In genomic region chr1:32180186-32181060, GRCh38 we compare ENCODE assay signal across 8 cellular contexts. TPM values are rescaled to one million over a fixed set of nuclear protein-coding genes. Genes with fewer than 3 reads are reported as not detected.
DNase-seq lines count a peak whose midpoint lies in the region; ATAC-seq and TF ChIP-seq lines count a peak whose summit lies in the region.

No MANE protein-coding gene starts in this region.

- peak overlapping the region; percentile 96 for H3K27ac Mint-ChIP-seq in activated CD4-positive, alpha-beta T cell treated with anti-CD3 and anti-CD28 coated beads for 36 hours
- H3K27ac Mint-ChIP-seq in neural progenitor cell = peak overlapping the region; percentile 98

- TF ChIP-seq CTCF in foreskin keratinocyte (conservative IDR thresholded peaks at IDR 0.05) (no peak), neural progenitor cell (IDR thresholded peaks at IDR 0.05) (no peak)

- H2AFZ ChIP-seq in neural progenitor cell (replicated peaks) = peak overlapping the region; percentile 22

- POLR2A ChIA-PET in activated CD4-positive, alpha-beta T cell treated with anti-CD3 and anti-CD28 coated beads for 36 hours (lab: Charles Lee) = interaction anchor here (0.5 to 2.2 kb wide), 7 partner anchors 20 to 205 kb away, joined by 3 to 7 read pairs (median 3); partner anchors contain the start of genes CCDC28B, KPNA6, MARCKSL1 and TMEM39B

- no peaks in the 10 kb centered on the region for H3K27me3 Mint-ChIP-seq in activated CD4-positive, alpha-beta T cell treated with anti-CD3 and anti-CD28 coated beads for 36 hours
- peaks cover 2% of the 10 kb centered on the region for H3K27me3 Mint-ChIP-seq in neural progenitor cell (ENCODE audit: insufficient read depth, low read depth)

- H3K4me3 ChIP-seq in neural progenitor cell = peak overlapping the region; percentile 70

- DNase-seq in activated CD4-positive, alpha-beta T cell treated with anti-CD3 and anti-CD28 coated beads for 36 hours = peak; percentile 64
- no peak for DNase-seq in activated CD4-positive, alpha-beta T cell treated with anti-CD3 and anti-CD28 coated beads for 1 hour
- DNase-seq in NCI-H2171 treated with DMSO at 0.1 percent for 48 hours (lab: John Stamatoyannopoulos, UW) = peak; percentile 62
- DNase-seq in activated effector memory CD4-positive, alpha-beta T cell treated with anti-CD3 and anti-CD28 coated beads, Interleukin-2, amount 50 U/mL, for 16 hours = peak; percentile 77
- DNase-seq in foreskin keratinocyte = peak in 1 of 2 donors; percentile 13
- peak; percentile 63 for DNase-seq in neural progenitor cell (ENCODE audit: low spot score)
- no peak for DNase-seq in mucosa of gallbladder (ENCODE audit: low spot score)
- no peak for DNase-seq in NCI-H128 (lab: John Stamatoyannopoulos, UW; ENCODE audit: unreplicated experiment)

- peak overlapping the region; percentile 86 for H3K4me3 Mint-ChIP-seq in activated CD4-positive, alpha-beta T cell treated with anti-CD3 and anti-CD28 coated beads for 36 hours
- peak overlapping the region; percentile 95 for H3K4me3 Mint-ChIP-seq in neural progenitor cell

- H4K20me1 ChIP-seq in neural progenitor cell (ENCODE audit: low read depth) = peaks cover 36% of the 10 kb centered on the region

- peaks cover 54% of the 10 kb centered on the region for H3K79me2 ChIP-seq in neural progenitor cell (ENCODE audit: low read depth)

- CTCF ChIA-PET in activated CD4-positive, alpha-beta T cell treated with anti-CD3 and anti-CD28 coated beads for 36 hours (lab: Charles Lee) = interaction anchor here (0.5 to 2.1 kb wide), 10 partner anchors 13 to 638 kb away, joined by 3 to 16 read pairs (median 3); partner anchors contain the start of genes KPNA6 and MARCKSL1

- no peaks in the 10 kb centered on the region for H3K27me3 ChIP-seq in foreskin keratinocyte
- H3K27me3 ChIP-seq in neural progenitor cell = no peaks in the 10 kb centered on the region

- H3K27ac ChIP-seq in foreskin keratinocyte (peak overlapping the region; percentile 72), neural progenitor cell (peak overlapping the region; percentile 76)

- no peaks in the 10 kb centered on the region for H3K9me3 ChIP-seq in neural progenitor cell (ENCODE audit: low read depth)

- no peaks in the 10 kb centered on the region for H3K36me3 ChIP-seq in neural progenitor cell

- peaks cover 44% of the 10 kb centered on the region for H3K36me3 Mint-ChIP-seq in activated CD4-positive, alpha-beta T cell treated with anti-CD3 and anti-CD28 coated beads for 36 hours (ENCODE audit: low read depth)
- H3K36me3 Mint-ChIP-seq in neural progenitor cell = peaks cover 27% of the 10 kb centered on the region

- peak overlapping the region; percentile 99 for H3K4me2 ChIP-seq in neural progenitor cell

- H3K9me3 Mint-ChIP-seq in activated CD4-positive, alpha-beta T cell treated with anti-CD3 and anti-CD28 coated beads for 36 hours (ENCODE audit: low read depth) = no peaks in the 10 kb centered on the region
- no peaks in the 10 kb centered on the region for H3K9me3 Mint-ChIP-seq in neural progenitor cell

- intact Hi-C loops in activated CD4-positive, alpha-beta T cell treated with anti-CD3 and anti-CD28 coated beads for 36 hours (cut with DNase I, micrococcal nuclease) = loop anchor here (1.0 to 2.0 kb wide), 3 partner anchors 20 to 108 kb away; partner anchors contain the start of genes CCDC28B (in 1 of the 2) and TMEM39B (in 1 of the 2)

- H3K4me1 ChIP-seq in foreskin keratinocyte (peaks cover 12% of the 10 kb centered on the region), neural progenitor cell (peaks cover 16% of the 10 kb centered on the region)

- peak overlapping the region; percentile 71 for H3K9ac ChIP-seq in neural progenitor cell

- H3F3A ChIP-seq in neural progenitor cell (ENCODE audit: low read depth) = peaks cover 38% of the 10 kb centered on the region

- ATAC-seq in activated CD4-positive, alpha-beta T cell treated with anti-CD3 and anti-CD28 coated beads for 36 hours = peak; percentile 13
- ATAC-seq in foreskin keratinocyte = peak; percentile 50

- peaks cover 50% of the 10 kb centered on the region for H3K4me1 Mint-ChIP-seq in activated CD4-positive, alpha-beta T cell treated with anti-CD3 and anti-CD28 coated beads for 36 hours
- H3K4me1 Mint-ChIP-seq in neural progenitor cell = peaks cover 21% of the 10 kb centered on the region

RNA-seq across cellular contexts. Expression of gene TXLNA, which starts 0.9 kb away (rescaled TPM):
- 10 to 100 TPM; 79.5 to 79.7 TPM for total RNA-seq in activated CD4-positive, alpha-beta T cell treated with anti-CD3 and anti-CD28 coated beads for 36 hours
- total RNA-seq in foreskin keratinocyte (52.0 and 54.3 TPM in 2 replicates), neural progenitor cell (ENCODE audit: low replicate concordance) (37.2 and 51.0 TPM in 2 replicates), mucosa of gallbladder (62.1 TPM)
- polyA plus RNA-seq in foreskin keratinocyte = 21.5 TPM in 2 replicates

RNA-seq across cellular contexts. Expression of gene CCDC28B, which starts 20.0 kb away (rescaled TPM):
- 10 to 100 TPM; 13.0 to 19.3 TPM for total RNA-seq in activated CD4-positive, alpha-beta T cell treated with anti-CD3 and anti-CD28 coated beads for 36 hours
- 10.7 and 12.7 TPM in 2 replicates for total RNA-seq in foreskin keratinocyte
- polyA plus RNA-seq in foreskin keratinocyte = 14.0 and 15.0 TPM in 2 replicates
- total RNA-seq in neural progenitor cell (ENCODE audit: low replicate concordance) = 6.5 and 16.4 TPM in 2 replicates
- total RNA-seq in mucosa of gallbladder = 12.1 TPM

RNA-seq across cellular contexts. Expression of gene IQCC, which starts 25.0 kb away (rescaled TPM):
- total RNA-seq in activated CD4-positive, alpha-beta T cell treated with anti-CD3 and anti-CD28 coated beads for 36 hours = 1 to 10 TPM; 4.4 to 5.0 TPM
- 3.8 and 4.8 TPM in 2 replicates for total RNA-seq in foreskin keratinocyte
- 3.6 and 4.2 TPM in 2 replicates for polyA plus RNA-seq in foreskin keratinocyte
- 5.6 and 5.8 TPM in 2 replicates for total RNA-seq in neural progenitor cell (ENCODE audit: low replicate concordance)
- total RNA-seq in mucosa of gallbladder = 3.5 TPM

RNA-seq across cellular contexts. Expression of gene DCDC2B, which starts 28.5 kb away (rescaled TPM):
- not detected for total RNA-seq in activated CD4-positive, alpha-beta T cell treated with anti-CD3 and anti-CD28 coated beads for 36 hours
- total RNA-seq in foreskin keratinocyte = not detected in 2 replicates
- not detected in 2 replicates for polyA plus RNA-seq in foreskin keratinocyte
- total RNA-seq in neural progenitor cell (ENCODE audit: low replicate concordance) = not detected in 2 replicates
- not detected for total RNA-seq in mucosa of gallbladder

RNA-seq across cellular contexts. Expression of gene TMEM234, which starts 41.7 kb away (rescaled TPM):
- total RNA-seq in activated CD4-positive, alpha-beta T cell treated with anti-CD3 and anti-CD28 coated beads for 36 hours = 1 to 10 TPM; 7.3 to 8.2 TPM
- total RNA-seq in foreskin keratinocyte = 16.0 and 18.5 TPM in 2 replicates
- polyA plus RNA-seq in foreskin keratinocyte = 19.6 and 20.0 TPM in 2 replicates
- 6.0 and 13.7 TPM in 2 replicates for total RNA-seq in neural progenitor cell (ENCODE audit: low replicate concordance)
- total RNA-seq in mucosa of gallbladder = 35.1 TPM

Comparison
In these comparisons a context has a peak if more than half of its experiments do, and no peak if none do; other contexts are left out.
1. DNase-seq: peak in activated CD4-positive, alpha-beta T cell treated with anti-CD3 and anti-CD28 coated beads for 36 hours (single experiment), NCI-H2171 treated with DMSO at 0.1 percent for 48 hours (single experiment), activated effector memory CD4-positive, alpha-beta T cell treated with anti-CD3 and anti-CD28 coated beads, Interleukin-2, amount 50 U/mL, for 16 hours (single experiment) and neural progenitor cell (single experiment); none in activated CD4-positive, alpha-beta T cell treated with anti-CD3 and anti-CD28 coated beads for 1 hour (single experiment), mucosa of gallbladder (single experiment) and NCI-H128 (single experiment).